In genomic region chr1:203628997-203629508, GRCh38 we compare ENCODE assay signal across 8 cellular contexts. TPM values are rescaled to one million over a fixed set of nuclear protein-coding genes. Genes with fewer than 3 reads are reported as not detected.
A peak's percentile ranks its signal among the peaks of the same experiment; 100 is the strongest.
DNase-seq lines count a peak whose midpoint lies in the region; ATAC-seq, FAIRE-seq and TF ChIP-seq lines count a peak whose summit lies in the region.

No MANE protein-coding gene starts in this region.

- no peak overlapping the region for H2AFZ ChIP-seq in Karpas-422 (ENCODE audit: low read length)

- ATAC-seq in mucosa of descending colon (peak; percentile 2), HG02884 (IDR thresholded peaks at IDR 0.05; ENCODE audit: unreplicated experiment) (no peak)

- no peaks in the 10 kb centered on the region for H3K79me2 ChIP-seq in Karpas-422 (ENCODE audit: low read length)

- intact Hi-C loops in mucosa of descending colon (cut with DNase I, micrococcal nuclease): loop anchor here in 1 of 2 donors (10.0 kb wide), 1 partner anchor 76 kb away; no protein-coding TSS in a partner anchor

- H3K36me3 ChIP-seq in Karpas-422 (ENCODE audit: insufficient read depth, low read length): no peaks in the 10 kb centered on the region
- H3K36me3 ChIP-seq in bronchial epithelial cell (ENCODE audit: control insufficient read depth, insufficient read depth, low read length): no peaks in the 10 kb centered on the region
- H3K36me3 ChIP-seq in mucosa of descending colon (ENCODE audit: low read depth): no peaks in the 10 kb centered on the region

- TF ChIP-seq CTCF in AG09309 (IDR thresholded peaks at IDR 0.05; ENCODE audit: control insufficient read depth, insufficient read depth, low read depth, low read length, missing control alignments) (no peak), bronchial epithelial cell (IDR thresholded peaks at IDR 0.05; ENCODE audit: insufficient read depth, low read length, severe bottlenecking) (no peak), mucosa of descending colon (IDR thresholded peaks at IDR 0.05) (no peak)

- DNase-seq in AG09309 (ENCODE audit: low read depth) (no peak), Karpas-422 (peak; percentile 14), bronchial epithelial cell (ENCODE audit: low read depth) (no peak), mucosa of descending colon (peak in 1 of 3 donors; percentile 36), HTR-8/SVneo (ENCODE audit: insufficient read length, low spot score) (no peak), OCI-M1 (lab: John Stamatoyannopoulos, UW) (no peak), KG1 (lab: John Stamatoyannopoulos, UW) (no peak)

- H3K9me3 ChIP-seq in Karpas-422 (ENCODE audit: low read length) (no peaks in the 10 kb centered on the region), mucosa of descending colon (no peaks in the 10 kb centered on the region)

- FAIRE-seq in bronchial epithelial cell (lab: Jason Lieb, UNC) (no peak), HTR-8/SVneo (lab: Jason Lieb, UNC) (no peak)

- H3K27me3 ChIP-seq in Karpas-422 (ENCODE audit: low read length) (no peaks in the 10 kb centered on the region), bronchial epithelial cell (ENCODE audit: control insufficient read depth, insufficient read depth, low read length) (no peaks in the 10 kb centered on the region)

- peak overlapping the region; percentile 98 for H3K4me3 ChIP-seq in AG09309 (ENCODE audit: control insufficient read depth, low read depth, low read length)
- no peak overlapping the region for H3K4me3 ChIP-seq in Karpas-422 (ENCODE audit: low read length)
- H3K4me3 ChIP-seq in bronchial epithelial cell (ENCODE audit: low read depth, low read length): peak overlapping the region; percentile 62
- peak overlapping the region; percentile 14 for H3K4me3 ChIP-seq in mucosa of descending colon

- no peaks in the 10 kb centered on the region for H3K9me2 ChIP-seq in Karpas-422 (replicated peaks; ENCODE audit: insufficient read depth, low read length)

- no peaks in the 10 kb centered on the region for H4K20me1 ChIP-seq in Karpas-422 (ENCODE audit: insufficient read depth, low read depth, low read length)

- no peak overlapping the region for H3K9ac ChIP-seq in Karpas-422 (ENCODE audit: low read length)

- H3K4me1 ChIP-seq in Karpas-422 (ENCODE audit: low read length) (peaks cover 16% of the 10 kb centered on the region), mucosa of descending colon (ENCODE audit: low read depth) (peaks cover 34% of the 10 kb centered on the region)

- no peak overlapping the region for H3K27ac ChIP-seq in Karpas-422 (ENCODE audit: low read length)

- no peak overlapping the region for H3K4me2 ChIP-seq in Karpas-422 (ENCODE audit: low read depth, low read length, poor library complexity, severe bottlenecking)

RNA-seq across cellular contexts. Expression of gene ATP2B4, which starts 2.4 kb away (rescaled TPM):
- total RNA-seq in Karpas-422 (2014; rRNA removed; shearing (Covaris generic); ENCODE audit: low replicate concordance): 2.5 and 2.7 TPM in 2 replicates
- total RNA-seq in bronchial epithelial cell (27.4 and 71.7 TPM in 2 replicates), mucosa of descending colon (100 to 1,000 TPM in 1 of 3 donors, 10 to 100 TPM in 2; 20.2 to 372 (median 31.0) TPM)
